Comparison of ENCODE assay signal across 1 cellular context in the genomic region with DNA sequence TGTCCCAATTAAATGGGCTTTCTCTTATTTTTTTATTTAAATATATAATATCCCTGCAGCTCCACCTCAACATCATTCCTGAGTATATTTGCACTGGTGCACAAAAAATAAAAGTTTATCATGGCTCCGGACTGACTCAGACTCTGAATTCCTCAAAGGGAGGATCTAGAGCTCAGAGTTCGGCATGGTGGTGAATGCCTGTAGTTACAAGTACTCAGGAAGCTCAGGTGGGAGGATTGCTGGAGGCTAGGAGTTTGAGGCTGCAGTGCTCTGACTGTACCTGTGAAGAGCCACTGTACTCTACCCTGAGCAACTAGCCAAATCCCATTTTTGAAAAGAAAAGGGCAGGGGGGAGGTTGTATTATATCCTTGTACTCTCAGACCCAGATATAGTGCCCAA.
TF ChIP-seq lines count a peak whose summit lies in the region.

No MANE protein-coding gene starts in this region.

TF ChIP-seq in H1, 55 proteins besides CTCF, POLR2A, EP300 and RAD21:
- TF ChIP-seq RXRA (IDR thresholded peaks at IDR 0.05; ENCODE audit: insufficient read depth, low read depth, low read length): no peak
- TF ChIP-seq, protein P1, sequence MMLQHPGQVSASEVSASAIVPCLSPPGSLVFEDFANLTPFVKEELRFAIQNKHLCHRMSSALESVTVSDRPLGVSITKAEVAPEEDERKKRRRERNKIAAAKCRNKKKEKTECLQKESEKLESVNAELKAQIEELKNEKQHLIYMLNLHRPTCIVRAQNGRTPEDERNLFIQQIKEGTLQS (IDR thresholded peaks at IDR 0.05; ENCODE audit: insufficient read depth, low read depth, low read length): no peak
- no peak for TF ChIP-seq HDAC6 (IDR thresholded peaks at IDR 0.05; ENCODE audit: low read depth, low read length)
- TF ChIP-seq, protein P2, sequence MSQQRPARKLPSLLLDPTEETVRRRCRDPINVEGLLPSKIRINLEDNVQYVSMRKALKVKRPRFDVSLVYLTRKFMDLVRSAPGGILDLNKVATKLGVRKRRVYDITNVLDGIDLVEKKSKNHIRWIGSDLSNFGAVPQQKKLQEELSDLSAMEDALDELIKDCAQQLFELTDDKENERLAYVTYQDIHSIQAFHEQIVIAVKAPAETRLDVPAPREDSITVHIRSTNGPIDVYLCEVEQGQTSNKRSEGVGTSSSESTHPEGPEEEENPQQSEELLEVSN (IDR thresholded peaks at IDR 0.05): no peak
- TF ChIP-seq, protein P3, sequence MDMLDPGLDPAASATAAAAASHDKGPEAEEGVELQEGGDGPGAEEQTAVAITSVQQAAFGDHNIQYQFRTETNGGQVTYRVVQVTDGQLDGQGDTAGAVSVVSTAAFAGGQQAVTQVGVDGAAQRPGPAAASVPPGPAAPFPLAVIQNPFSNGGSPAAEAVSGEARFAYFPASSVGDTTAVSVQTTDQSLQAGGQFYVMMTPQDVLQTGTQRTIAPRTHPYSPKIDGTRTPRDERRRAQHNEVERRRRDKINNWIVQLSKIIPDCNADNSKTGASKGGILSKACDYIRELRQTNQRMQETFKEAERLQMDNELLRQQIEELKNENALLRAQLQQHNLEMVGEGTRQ (IDR thresholded peaks at IDR 0.05; ENCODE audit: low read length): no peak
- no peak for TF ChIP-seq TAF1 (IDR thresholded peaks at IDR 0.05; ENCODE audit: low read depth, low read length)
- no peak for TF ChIP-seq KDM1A (IDR thresholded peaks at IDR 0.05; ENCODE audit: borderline replicate concordance, low read length)
- no peak for TF ChIP-seq ASH2L (IDR thresholded peaks at IDR 0.05; ENCODE audit: low read length)
- TF ChIP-seq, protein P4, sequence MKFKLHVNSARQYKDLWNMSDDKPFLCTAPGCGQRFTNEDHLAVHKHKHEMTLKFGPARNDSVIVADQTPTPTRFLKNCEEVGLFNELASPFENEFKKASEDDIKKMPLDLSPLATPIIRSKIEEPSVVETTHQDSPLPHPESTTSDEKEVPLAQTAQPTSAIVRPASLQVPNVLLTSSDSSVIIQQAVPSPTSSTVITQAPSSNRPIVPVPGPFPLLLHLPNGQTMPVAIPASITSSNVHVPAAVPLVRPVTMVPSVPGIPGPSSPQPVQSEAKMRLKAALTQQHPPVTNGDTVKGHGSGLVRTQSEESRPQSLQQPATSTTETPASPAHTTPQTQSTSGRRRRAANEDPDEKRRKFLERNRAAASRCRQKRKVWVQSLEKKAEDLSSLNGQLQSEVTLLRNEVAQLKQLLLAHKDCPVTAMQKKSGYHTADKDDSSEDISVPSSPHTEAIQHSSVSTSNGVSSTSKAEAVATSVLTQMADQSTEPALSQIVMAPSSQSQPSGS (IDR thresholded peaks at IDR 0.05; ENCODE audit: low read length): no peak
- no peak for TF ChIP-seq NANOG (IDR thresholded peaks at IDR 0.05; ENCODE audit: insufficient read depth, low read depth, low read length, poor library complexity, severe bottlenecking)
- TF ChIP-seq SIRT6 (IDR thresholded peaks at IDR 0.05; ENCODE audit: low read length): no peak
- TF ChIP-seq BCL11A (IDR thresholded peaks at IDR 0.05; ENCODE audit: low read depth in 2 of 2, low read length in 2 of 2): no peak
